In genomic region chr18:12041561-12041960, GRCh38 we compare ENCODE assay signal across 14 cellular contexts. TPM values are rescaled to one million over a fixed set of nuclear protein-coding genes. Genes with fewer than 3 reads are reported as not detected.
A peak's percentile ranks its signal among the peaks of the same experiment; 100 is the strongest.
DNase-seq lines count a peak whose midpoint lies in the region; ATAC-seq and TF ChIP-seq lines count a peak whose summit lies in the region.
"Had no signal": no experiment of that assay in that cellular context is flagged by ENCODE, and none has a peak within 500 bp of the region (broad histone marks: within the 10 kb centered on the region; RNA-seq: fewer than 3 reads in every experiment).

No MANE protein-coding gene starts in this region.

- 58% methylated on average over 5 of the region's 5 CpGs for WGBS in mammary epithelial cell (ENCODE audit: low coverage, missing lambda C conversion rate)

- no peak overlapping the region for H3K27ac Mint-ChIP-seq in immature natural killer cell

- dilution Hi-C loops in mammary epithelial cell (cut with HindIII; ENCODE audit: low sequenced_read_pairs): no loop called here

- no peaks in the 10 kb centered on the region for H3K36me3 Mint-ChIP-seq in immature natural killer cell

- no peaks in the 10 kb centered on the region for H3K9me3 Mint-ChIP-seq in immature natural killer cell

- no peak for ATAC-seq in HG02763 (IDR thresholded peaks at IDR 0.05; ENCODE audit: unreplicated experiment)
- ATAC-seq: mucosa of descending colon had no signal

- in situ Hi-C loops in mammary epithelial cell (cut with MboI; ENCODE audit: low sequenced_read_pairs in 2 of 2): loop anchor here in 1 of 2 donors (5.0 to 25.0 kb wide), 3 partner anchors 104 to 379 kb away; no protein-coding TSS in a partner anchor

- peaks cover 5 to 12% (median 9%) of the 10 kb centered on the region in 3 donors for H3K27me3 Mint-ChIP-seq in immature natural killer cell (ENCODE audit: low read depth in 3 of 3)

- H3K4me1 Mint-ChIP-seq in immature natural killer cell: peaks cover 0 to 4% of the 10 kb centered on the region in 2 donors

- H3K4me3 ChIP-seq in mammary epithelial cell (replicated peaks in 1 of 3; ENCODE audit: insufficient read depth in 1 of 3, low read depth in 2 of 3, low read length in 3 of 3): no peak overlapping the region
- H3K4me3 ChIP-seq in retinal pigment epithelial cell (ENCODE audit: low read length): no peak overlapping the region
- H3K4me3 ChIP-seq: mucosa of descending colon, upper lobe of left lung had no signal

- no peak overlapping the region for H3K9ac ChIP-seq in mammary epithelial cell (ENCODE audit: insufficient read depth, low read length)

- peak; percentile 32 for DNase-seq in activated CD4-positive, alpha-beta T cell treated with anti-CD3 and anti-CD28 coated beads for 48 hours
- DNase-seq in activated CD4-positive, alpha-beta T cell treated with anti-CD3 and anti-CD28 coated beads, Interleukin-2, amount 50 U/mL, for 4 hours: no peak
- DNase-seq in HS-27A (ENCODE audit: low read depth) (peak; percentile 39), mammary epithelial cell (peak; percentile 92), retinal pigment epithelial cell (ENCODE audit: low read depth) (peak; percentile 58), NCI-H1417 (lab: John Stamatoyannopoulos, UW) (no peak), immature natural killer cell (no peak)
- DNase-seq: activated effector memory CD4-positive, alpha-beta T cell treated with Interleukin-2 at 50 U/mL for 16 hours; GOT3; mucosa of descending colon; NCI-H524 treated with DMSO at 0.1 percent for 48 hours; upper lobe of left lung had no signal

- H3K27me3 ChIP-seq in mammary epithelial cell (ENCODE audit: insufficient read depth, low read length): no peaks in the 10 kb centered on the region
- H3K27me3 ChIP-seq: upper lobe of left lung had no signal

- H4K20me1 ChIP-seq in mammary epithelial cell (ENCODE audit: insufficient read depth, low read length): no peaks in the 10 kb centered on the region

- H3K4me3 Mint-ChIP-seq in immature natural killer cell: no peak overlapping the region

- no peak overlapping the region for H3K27ac ChIP-seq in mammary epithelial cell (ENCODE audit: insufficient read depth, low read depth, low read length)
- H3K27ac ChIP-seq: upper lobe of left lung had no signal

- TF ChIP-seq CTCF in mammary epithelial cell (conservative IDR thresholded peaks at IDR 0.05 in 1 of 2, IDR thresholded peaks at IDR 0.05 in 1 of 2; ENCODE audit: extremely low read depth in 1 of 2, insufficient read depth in 1 of 2, low read depth in 1 of 2, low read length in 2 of 2): no peak
- no peak for TF ChIP-seq CTCF in retinal pigment epithelial cell (conservative IDR thresholded peaks at IDR 0.05; ENCODE audit: low read depth, low read length)

- no peaks in the 10 kb centered on the region for H3K9me3 ChIP-seq in mammary epithelial cell (replicated peaks; ENCODE audit: insufficient read depth, low read length)
- H3K9me3 ChIP-seq: mucosa of descending colon, upper lobe of left lung had no signal

- no peaks in the 10 kb centered on the region for H3K36me3 ChIP-seq in mammary epithelial cell (ENCODE audit: insufficient read depth, low read length)
- H3K36me3 ChIP-seq: upper lobe of left lung had no signal

- CTCF ChIA-PET in mammary epithelial cell (lab: Charles Lee; ENCODE audit: low non-redundant PET): no interaction called here

- intact Hi-C loops in mammary epithelial cell (cut with micrococcal nuclease): no loop called here

- no peak overlapping the region for H2AFZ ChIP-seq in mammary epithelial cell (ENCODE audit: low read depth, low read length)

- H3K4me2 ChIP-seq in mammary epithelial cell (ENCODE audit: insufficient read depth, low read depth, low read length): no peak overlapping the region

- H3K4me1 ChIP-seq in mammary epithelial cell (ENCODE audit: insufficient read depth, low read length): peaks cover 23% of the 10 kb centered on the region

- no TSS peak for BruUV-seq in mammary epithelial cell (replicated peaks; lab: Mats Ljungman, UMichigan)

- no peaks in the 10 kb centered on the region for H3K79me2 ChIP-seq in mammary epithelial cell (ENCODE audit: insufficient read depth, low read length)

RNA-seq across cellular contexts. Expression of gene ANKRD62, which starts 52.1 kb away (rescaled TPM):
- total RNA-seq in mammary epithelial cell: not detected
- polyA plus RNA-seq in mammary epithelial cell (not detected), immature natural killer cell (not detected)
- not detected for polyA minus RNA-seq in mammary epithelial cell
- total RNA-seq: T-helper 1 cell treated with Interleukin-12 subunit alpha and Interleukin-12 subunit beta and Interleukin-4 antibody, amounts not matched to agents 30 ng/mL and 1 ng/mL, for 36 hours had no signal

Comparison
In these comparisons a context has a peak if more than half of its experiments do, and no peak if none do; other contexts are left out.
1. DNase-seq: peak in activated CD4-positive, alpha-beta T cell treated with anti-CD3 and anti-CD28 coated beads for 48 hours (single experiment), HS-27A (single experiment), mammary epithelial cell (single experiment) and retinal pigment epithelial cell (single experiment); none in activated CD4-positive, alpha-beta T cell treated with anti-CD3 and anti-CD28 coated beads, Interleukin-2, amount 50 U/mL, for 4 hours (0 of 2), NCI-H1417 (0 of 3) and immature natural killer cell (0 of 3).